In the genomic region with DNA sequence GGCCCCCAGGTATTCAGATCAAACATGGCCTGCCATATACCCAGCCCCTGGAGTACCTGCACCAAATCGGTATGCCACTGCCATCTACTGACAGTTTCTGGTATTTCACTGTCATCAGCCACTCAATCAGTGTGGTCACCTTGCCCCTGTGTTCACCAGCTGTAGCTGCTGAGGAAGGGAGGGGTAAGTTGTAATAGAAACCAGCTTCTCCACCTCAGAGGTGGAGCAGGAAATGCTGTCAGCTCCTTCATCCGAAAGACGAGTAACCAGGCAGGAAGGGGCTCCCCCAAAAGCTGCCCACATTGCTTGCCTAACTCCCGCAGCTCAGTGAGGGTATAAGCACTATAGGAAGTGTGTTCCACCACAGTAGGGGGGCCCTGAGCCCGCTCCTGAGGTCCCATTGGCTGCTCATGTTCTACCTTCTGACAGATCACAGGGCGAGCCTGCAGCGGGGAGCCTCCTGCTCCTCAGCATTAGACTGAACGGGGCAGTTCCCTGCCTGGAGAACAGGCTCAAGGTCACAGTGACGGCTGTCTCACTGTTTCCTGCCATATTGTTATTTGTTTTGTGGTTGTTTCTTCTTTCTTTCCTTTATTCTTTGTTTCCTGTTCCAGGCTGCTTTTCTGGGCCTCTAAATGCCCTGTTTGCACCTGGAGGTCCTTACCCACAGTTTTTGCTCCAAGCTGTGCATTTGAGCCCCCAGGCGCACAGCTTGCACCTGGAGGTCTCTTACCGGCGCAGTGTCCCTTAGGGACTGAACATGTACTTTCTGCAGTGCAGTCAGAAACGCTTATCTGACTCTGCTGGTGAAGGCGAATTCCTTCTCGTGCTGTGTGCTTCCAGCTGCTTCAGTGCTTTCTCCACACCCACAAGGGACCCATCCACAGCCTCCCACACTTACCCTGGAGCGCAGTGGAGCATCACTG, we compare ENCODE assay signal across 8 cellular contexts.
DNase-seq lines count a peak whose midpoint lies in the region; ATAC-seq and TF ChIP-seq lines count a peak whose summit lies in the region.

No MANE protein-coding gene starts in this region.

- H3K4me3 ChIP-seq in GM12875 (ENCODE audit: low read depth, low read length) (no peak overlapping the region), HAP-1 (no peak overlapping the region), SJCRH30 (no peak overlapping the region), left lung (no peak overlapping the region)

- no peaks in the 10 kb centered on the region for H3K36me3 ChIP-seq in HAP-1 (replicated peaks)
- H3K36me3 ChIP-seq in SJCRH30: no peaks in the 10 kb centered on the region
- no peaks in the 10 kb centered on the region for H3K36me3 ChIP-seq in left lung

- in situ Hi-C loops in HAP-1 (cut with MboI; ENCODE audit: low sequenced_read_pairs): loop anchor here (10.0 kb wide), 1 partner anchor 114 kb away; no protein-coding TSS in a partner anchor

- H3K9me3 ChIP-seq in HAP-1 (no peaks in the 10 kb centered on the region), SJCRH30 (replicated peaks) (no peaks in the 10 kb centered on the region), left lung (no peaks in the 10 kb centered on the region)

- H3K27ac ChIP-seq in SJCRH30: no peak overlapping the region
- H3K27ac ChIP-seq in left lung: no peak overlapping the region

- DNase-seq in HAP-1 (ENCODE audit: low spot score in 2 of 2) (peak; percentile 37 to 81), SJCRH30 (peak; percentile 42 to 78), left lung (no peak), occipital lobe (lab: John Stamatoyannopoulos, UW) (no peak)
- DNase-seq in activated effector memory CD4-positive, alpha-beta T cell treated with anti-CD3 and anti-CD28 coated beads, Interleukin-2, amount 50 U/mL, for 16 hours: peak; percentile 78
- peak; percentile 36 to 85 (median 76) for DNase-seq in stimulated activated naive CD4-positive, alpha-beta T cell (lab: John Stamatoyannopoulos, UW)

- H3K4me1 ChIP-seq in HAP-1 (no peaks in the 10 kb centered on the region), SJCRH30 (no peaks in the 10 kb centered on the region), left lung (no peaks in the 10 kb centered on the region)

- peak; percentile 89 for ATAC-seq in left lung

- no peaks in the 10 kb centered on the region for H3K27me3 ChIP-seq in HAP-1 (ENCODE audit: low read depth)
- H3K27me3 ChIP-seq in SJCRH30: no peaks in the 10 kb centered on the region
- peaks cover 0 to 26% of the 10 kb centered on the region in 2 donors for H3K27me3 ChIP-seq in left lung

- intact Hi-C loops in left lung (cut with DNase I): no loop called here

- TF ChIP-seq CTCF in GM12875 (IDR thresholded peaks at IDR 0.05; ENCODE audit: borderline replicate concordance, insufficient read depth, low read depth, low read length) (peak; percentile 58; the same call in 1 of the 2 replicates), LNCAP (IDR thresholded peaks at IDR 0.05) (peak; percentile 77), left lung (IDR thresholded peaks at IDR 0.05) (peak; percentile 24 to 33)

Comparison
In these comparisons a context has a peak if more than half of its experiments do, and no peak if none do; other contexts are left out.
1. DNase-seq: peak in HAP-1 (2 of 2), SJCRH30 (2 of 2), activated effector memory CD4-positive, alpha-beta T cell treated with anti-CD3 and anti-CD28 coated beads, Interleukin-2, amount 50 U/mL, for 16 hours (single experiment) and stimulated activated naive CD4-positive, alpha-beta T cell (6 of 6); none in left lung (0 of 2) and occipital lobe (single experiment).
2. Peak in every context shown above with its lines, with median percentiles within 50 percentile points of each other: CTCF ChIP-seq.